In the genomic region with DNA sequence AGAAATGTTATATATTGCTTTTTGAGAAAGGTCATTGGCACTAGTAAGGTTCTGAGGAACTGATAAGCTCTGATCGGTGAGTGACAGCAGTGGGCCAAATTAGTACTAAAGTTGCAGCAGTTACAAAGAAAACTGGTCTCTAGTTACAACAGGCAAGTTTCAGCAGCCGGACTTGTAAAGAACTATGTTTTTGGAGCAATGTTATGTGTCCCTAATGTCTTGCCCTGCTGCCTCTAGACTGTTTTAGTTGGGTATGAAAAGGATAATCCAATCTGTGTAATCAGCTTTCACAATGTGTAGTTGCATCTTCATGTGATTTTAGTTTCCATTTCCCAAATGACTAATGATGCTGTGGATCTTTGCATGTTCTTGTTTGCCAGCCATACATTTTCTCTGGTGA, we compare ENCODE assay signal across 13 cellular contexts.
DNase-seq lines count a peak whose midpoint lies in the region; ATAC-seq, FAIRE-seq and TF ChIP-seq lines count a peak whose summit lies in the region.
"Had no signal": no experiment of that assay in that cellular context is flagged by ENCODE, and none has a peak within 500 bp of the region (broad histone marks: within the 10 kb centered on the region; RNA-seq: fewer than 3 reads in every experiment).

No MANE protein-coding gene starts in this region.

- TF ChIP-seq CTCF in D721Med (IDR thresholded peaks at IDR 0.05; ENCODE audit: insufficient read depth, missing control alignments) (no peak), prostate gland (IDR thresholded peaks at IDR 0.05) (no peak)

- no peaks in the 10 kb centered on the region for H3K27me3 Mint-ChIP-seq in T-helper 1 cell treated with Interleukin-12 subunit alpha and Interleukin-12 subunit beta and Interleukin-4 antibody, amounts not matched to agents 30 μg/mL and 1 μg/mL, for 36 hours (ENCODE audit: low read depth)
- H3K27me3 Mint-ChIP-seq: IgD-negative memory B cell had no signal

- DNase-seq in D721Med (ENCODE audit: insufficient read length, low spot score): no peak
- no peak for DNase-seq in HuH-7 (ENCODE audit: low spot score)
- DNase-seq in prostate gland (ENCODE audit: low spot score): no peak
- no peak for DNase-seq in middle frontal gyrus (ENCODE audit: extremely low spot score, low spot score)
- DNase-seq: activated CD4-positive, alpha-beta T cell treated with anti-CD3 and anti-CD28 coated beads, Interleukin-2, amount 50 U/mL, for 4 hours; erythroblast had no signal

- no peaks in the 10 kb centered on the region for H3K27me3 ChIP-seq in prostate gland (replicated peaks; ENCODE audit: insufficient read depth)

- WGBS in prostate gland: 7% methylated on average over 2 of the region's 2 CpGs

- ATAC-seq in GM18861 (IDR thresholded peaks at IDR 0.05; ENCODE audit: unreplicated experiment) (peak; percentile 62), HG02885 (IDR thresholded peaks at IDR 0.05; ENCODE audit: poor library complexity, unreplicated experiment) (peak; percentile 79), HG03135 (IDR thresholded peaks at IDR 0.05; ENCODE audit: unreplicated experiment) (no peak)
- ATAC-seq: HCT116 had no signal

- no peaks in the 10 kb centered on the region for H3K9me3 Mint-ChIP-seq in T-helper 1 cell treated with Interleukin-12 subunit alpha and Interleukin-12 subunit beta and Interleukin-4 antibody, amounts not matched to agents 30 μg/mL and 1 μg/mL, for 36 hours

- H3K4me3 ChIP-seq in prostate gland: no peak overlapping the region
- H3K4me3 ChIP-seq: SK-N-MC had no signal

- no peak for TF ChIP-seq POLR2A in prostate gland (IDR thresholded peaks at IDR 0.05)

- H3K4me1 ChIP-seq in prostate gland (replicated peaks): no peaks in the 10 kb centered on the region

- H3K36me3 Mint-ChIP-seq in T-helper 1 cell treated with Interleukin-12 subunit alpha and Interleukin-12 subunit beta and Interleukin-4 antibody, amounts not matched to agents 30 μg/mL and 1 μg/mL, for 36 hours (ENCODE audit: low read depth): peaks cover 2% of the 10 kb centered on the region
- H3K36me3 Mint-ChIP-seq: IgD-negative memory B cell had no signal

- H3K9me3 ChIP-seq in prostate gland: no peaks in the 10 kb centered on the region

- no peaks in the 10 kb centered on the region for H3K36me3 ChIP-seq in prostate gland

- peak overlapping the region; percentile 38 for H3K27ac Mint-ChIP-seq in T-helper 1 cell treated with Interleukin-12 subunit alpha and Interleukin-12 subunit beta and Interleukin-4 antibody, amounts not matched to agents 30 μg/mL and 1 μg/mL, for 36 hours
- H3K27ac Mint-ChIP-seq: IgD-negative memory B cell had no signal

- H3K4me3 Mint-ChIP-seq in T-helper 1 cell treated with Interleukin-12 subunit alpha and Interleukin-12 subunit beta and Interleukin-4 antibody, amounts not matched to agents 30 μg/mL and 1 μg/mL, for 36 hours: no peak overlapping the region
- H3K4me3 Mint-ChIP-seq: IgD-negative memory B cell had no signal

- H3K27ac ChIP-seq in prostate gland: no peak overlapping the region
- H3K27ac ChIP-seq: SK-N-MC had no signal

- FAIRE-seq in D721Med (lab: Jason Lieb, UNC): peak; percentile 67

- H3K4me1 Mint-ChIP-seq in T-helper 1 cell treated with Interleukin-12 subunit alpha and Interleukin-12 subunit beta and Interleukin-4 antibody, amounts not matched to agents 30 μg/mL and 1 μg/mL, for 36 hours (ENCODE audit: low read depth): peaks cover 25% of the 10 kb centered on the region
- H3K4me1 Mint-ChIP-seq: IgD-negative memory B cell had no signal

- intact Hi-C loops in prostate gland (cut with DNase I): no loop called here
